In the genomic region with DNA sequence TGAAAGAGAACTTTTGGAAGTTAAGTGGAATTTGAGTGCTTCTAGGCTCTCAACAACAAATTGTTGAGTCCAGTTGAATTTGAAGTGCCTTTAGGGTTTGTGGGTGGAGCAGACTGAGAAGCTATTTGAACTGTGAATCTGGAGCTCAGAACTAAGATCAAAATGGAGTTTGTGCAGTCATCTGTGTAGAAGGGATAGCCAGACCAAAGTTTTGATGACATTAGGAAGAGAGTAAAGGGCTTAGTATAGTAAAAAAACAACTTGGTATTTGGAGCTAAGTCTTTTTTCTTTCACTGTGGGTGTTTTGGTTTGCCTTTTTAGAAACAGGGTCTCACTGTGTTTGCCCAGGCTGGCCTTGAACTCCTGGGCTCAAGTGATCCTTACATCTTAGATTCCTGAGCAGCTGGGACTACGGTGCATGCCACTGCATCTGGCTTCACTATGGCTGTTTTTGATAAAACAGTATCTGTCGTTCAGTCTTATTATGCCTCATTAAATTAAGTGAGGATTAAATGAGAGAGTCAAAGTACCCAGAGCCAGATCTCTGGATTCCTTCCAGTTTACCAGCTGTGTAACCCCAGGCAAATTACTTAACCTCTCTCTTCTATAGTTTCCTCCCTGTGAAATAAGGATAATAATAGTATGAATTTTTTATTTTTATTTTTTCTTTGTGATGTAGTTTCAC, we compare ENCODE assay signal across 17 cellular contexts. TPM values are rescaled to one million over a fixed set of nuclear protein-coding genes. Genes with fewer than 3 reads are reported as not detected.
DNase-seq lines count a peak whose midpoint lies in the region; ATAC-seq and TF ChIP-seq lines count a peak whose summit lies in the region.
"Had no signal": no experiment of that assay in that cellular context is flagged by ENCODE, and none has a peak within 500 bp of the region (broad histone marks: within the 10 kb centered on the region; RNA-seq: fewer than 3 reads in every experiment).

No MANE protein-coding gene starts in this region.

- intact Hi-C loops in naive thymus-derived CD4-positive, alpha-beta T cell (cut with micrococcal nuclease): no loop called here
- intact Hi-C loops in left colon (cut with DNase I, micrococcal nuclease): no loop called here

- H3K9me2 ChIP-seq in SU-DHL-6 (replicated peaks; ENCODE audit: insufficient read depth, low read length): no peaks in the 10 kb centered on the region

- H3K9ac ChIP-seq in SU-DHL-6 (ENCODE audit: low read length): no peak overlapping the region

- H3K4me1 ChIP-seq in naive thymus-derived CD4-positive, alpha-beta T cell (ENCODE audit: control insufficient read depth in 2 of 2, insufficient read depth in 2 of 2, low read length in 2 of 2): peaks cover 3 to 22% of the 10 kb centered on the region in 2 donors
- H3K4me1 ChIP-seq: Caco-2 had no signal

- H3K27me3 ChIP-seq in SU-DHL-6 (ENCODE audit: low read length): no peaks in the 10 kb centered on the region
- H3K27me3 ChIP-seq in naive thymus-derived CD4-positive, alpha-beta T cell (ENCODE audit: control insufficient read depth in 2 of 2, insufficient read depth in 2 of 2, low read length in 2 of 2): no peaks in the 10 kb centered on the region
- H3K27me3 ChIP-seq: hepatocyte, Peyer's patch had no signal

- H3K27ac ChIP-seq in SU-DHL-6 (ENCODE audit: low read depth, low read length): peak overlapping the region; percentile 88
- no peak overlapping the region for H3K27ac ChIP-seq in naive thymus-derived CD4-positive, alpha-beta T cell (ENCODE audit: low read depth, low read length)
- H3K27ac ChIP-seq: hepatocyte, HL-60, Peyer's patch had no signal

- POLR2A ChIA-PET in naive thymus-derived CD4-positive, alpha-beta T cell (lab: Charles Lee): interaction anchor here (1.0 to 2.6 kb wide), 6 partner anchors 10 to 82 kb away, joined by 3 to 8 read pairs (median 4); partner anchors contain the start of genes BSDC1 and MARCKSL1

- H3K4me3 Mint-ChIP-seq in T-helper 2 cell treated with Interferon-gamma antibody and Interleukin-4, amounts not matched to agents 5 μg/mL and 100 μg/mL, for 36 hours: no peak overlapping the region
- H3K4me3 Mint-ChIP-seq in naive thymus-derived CD4-positive, alpha-beta T cell: peak overlapping the region in 5 of 10 donors; percentile 9 to 55 (median 41)
- H3K4me3 Mint-ChIP-seq: brain had no signal

- no peaks in the 10 kb centered on the region for H3K9me3 ChIP-seq in SU-DHL-6 (ENCODE audit: insufficient read depth, low read length)
- no peaks in the 10 kb centered on the region for H3K9me3 ChIP-seq in naive thymus-derived CD4-positive, alpha-beta T cell (ENCODE audit: control insufficient read depth in 2 of 3, low read length in 3 of 3)
- H3K9me3 ChIP-seq: Caco-2, Peyer's patch had no signal

- H4K20me1 ChIP-seq in SU-DHL-6 (ENCODE audit: low read depth, low read length): no peaks in the 10 kb centered on the region

- no peaks in the 10 kb centered on the region for H3K27me3 Mint-ChIP-seq in T-helper 2 cell treated with Interferon-gamma antibody and Interleukin-4, amounts not matched to agents 5 μg/mL and 100 μg/mL, for 36 hours (ENCODE audit: low read depth)
- no peaks in the 10 kb centered on the region for H3K27me3 Mint-ChIP-seq in naive thymus-derived CD4-positive, alpha-beta T cell
- H3K27me3 Mint-ChIP-seq: brain had no signal

- H3K4me3 ChIP-seq in SU-DHL-6 (ENCODE audit: insufficient read depth, low read length, poor library complexity, severe bottlenecking): no peak overlapping the region
- no peak overlapping the region for H3K4me3 ChIP-seq in naive thymus-derived CD4-positive, alpha-beta T cell (ENCODE audit: low read length)
- H3K4me3 ChIP-seq: hepatocyte, Peyer's patch had no signal

- peaks cover 52% of the 10 kb centered on the region for H3F3A ChIP-seq in SU-DHL-6 (ENCODE audit: insufficient read depth)

- H3K36me3 Mint-ChIP-seq in T-helper 2 cell treated with Interferon-gamma antibody and Interleukin-4, amounts not matched to agents 5 μg/mL and 100 μg/mL, for 36 hours (ENCODE audit: low read depth): peaks cover 28% of the 10 kb centered on the region
- H3K36me3 Mint-ChIP-seq in naive thymus-derived CD4-positive, alpha-beta T cell: peaks cover 7 to 28% (median 14%) of the 10 kb centered on the region in 5 donors

- no peaks in the 10 kb centered on the region for H3K9me3 Mint-ChIP-seq in T-helper 2 cell treated with Interferon-gamma antibody and Interleukin-4, amounts not matched to agents 5 μg/mL and 100 μg/mL, for 36 hours
- no peaks in the 10 kb centered on the region for H3K9me3 Mint-ChIP-seq in naive thymus-derived CD4-positive, alpha-beta T cell
- H3K9me3 Mint-ChIP-seq: brain had no signal

- H2AFZ ChIP-seq in SU-DHL-6 (ENCODE audit: low read depth, low read length, severe bottlenecking): no peak overlapping the region
- H2AFZ ChIP-seq: hepatocyte had no signal

- in situ Hi-C loops in GM13976 (cut with MboI; ENCODE audit: low sequenced_read_pairs, unreplicated experiment): no loop called here

- peak overlapping the region; percentile 2 for H3K4me2 ChIP-seq in SU-DHL-6 (ENCODE audit: low read depth, low read length, poor library complexity, severe bottlenecking)
- H3K4me2 ChIP-seq: hepatocyte had no signal

- peaks cover 41% of the 10 kb centered on the region for H3K4me1 Mint-ChIP-seq in T-helper 2 cell treated with Interferon-gamma antibody and Interleukin-4, amounts not matched to agents 5 μg/mL and 100 μg/mL, for 36 hours (ENCODE audit: low read depth)
- peaks cover 40 to 77% (median 70%) of the 10 kb centered on the region in 7 donors for H3K4me1 Mint-ChIP-seq in naive thymus-derived CD4-positive, alpha-beta T cell
- H3K4me1 Mint-ChIP-seq: brain had no signal

- DNase-seq in T-helper 2 cell treated with Interferon-gamma antibody and Interleukin-4, amounts not matched to agents 5 μg/mL and 100 μg/mL, for 36 hours (ENCODE audit: low spot score): no peak
- DNase-seq in T-helper 2 cell: no peak
- peak; percentile 92 for DNase-seq in DMS79 (lab: John Stamatoyannopoulos, UW)
- DNase-seq in naive thymus-derived CD4-positive, alpha-beta T cell: no peak
- no peak for DNase-seq in left colon
- DNase-seq in GM13976 (ENCODE audit: low spot score): no peak
- DNase-seq: activated CD4-positive, CD25-positive, alpha-beta regulatory T cell treated with anti-CD3 and anti-CD28 coated beads, Interleukin-2, amount 50 U/mL, for 72 hours; Caco-2; left cardiac atrium; NCI-H146; NCI-H524 treated with DMSO at 0.1 percent for 48 hours; Peyer's patch had no signal

- CTCF ChIA-PET in naive thymus-derived CD4-positive, alpha-beta T cell (lab: Charles Lee): interaction anchor here (0.8 kb wide), 1 partner anchor 22 kb away, joined by 3 read pairs; no protein-coding TSS in a partner anchor

- peaks cover 11% of the 10 kb centered on the region for H3K36me3 ChIP-seq in SU-DHL-6 (ENCODE audit: low read length)
- H3K36me3 ChIP-seq in naive thymus-derived CD4-positive, alpha-beta T cell (ENCODE audit: control insufficient read depth in 2 of 3, insufficient read depth in 3 of 3, low read length in 3 of 3): peaks cover 0 to 16% (median 5%) of the 10 kb centered on the region in 3 experiments

- H3K79me2 ChIP-seq in SU-DHL-6 (ENCODE audit: insufficient read depth, low read length): peaks cover 89% of the 10 kb centered on the region

- peak overlapping the region; percentile 21 for H3K27ac Mint-ChIP-seq in T-helper 2 cell treated with Interferon-gamma antibody and Interleukin-4, amounts not matched to agents 5 μg/mL and 100 μg/mL, for 36 hours
- peak overlapping the region; percentile 3 to 93 (median 78) for H3K27ac Mint-ChIP-seq in naive thymus-derived CD4-positive, alpha-beta T cell
- H3K27ac Mint-ChIP-seq: brain had no signal

- no peak for ATAC-seq in naive thymus-derived CD4-positive, alpha-beta T cell
- ATAC-seq in GM21529 (IDR thresholded peaks at IDR 0.05; ENCODE audit: unreplicated experiment) (no peak), left colon (no peak)
- ATAC-seq: left cardiac atrium had no signal

- TF ChIP-seq CTCF in SU-DHL-6 (IDR thresholded peaks at IDR 0.05; ENCODE audit: insufficient read depth, low read length, poor library complexity, severe bottlenecking): no peak
- no peak for TF ChIP-seq CTCF in GM13976 (IDR thresholded peaks at IDR 0.05; ENCODE audit: borderline replicate concordance, control extremely low read depth, extremely low read depth, insufficient read depth, missing control alignments)

RNA-seq across cellular contexts. Expression of gene HDAC1, which starts 20.0 kb away (rescaled TPM):
- 100 to 1,000 TPM in 4 of 5 experiments, 10 to 100 TPM in 1; 81.8 to 205 (median 174) TPM for total RNA-seq in naive thymus-derived CD4-positive, alpha-beta T cell
- 100 to 1,000 TPM; 170 to 209 TPM for polyA plus RNA-seq in naive thymus-derived CD4-positive, alpha-beta T cell
- 100 to 1,000 TPM; 218 to 252 TPM for total RNA-seq in left colon

RNA-seq across cellular contexts. Expression of gene MARCKSL1, which starts 24.2 kb away (rescaled TPM):
- total RNA-seq in naive thymus-derived CD4-positive, alpha-beta T cell: 10 to 100 TPM; 22.2 to 70.2 (median 41.7) TPM
- polyA plus RNA-seq in naive thymus-derived CD4-positive, alpha-beta T cell: 100 to 1,000 TPM; 175 to 222 TPM
- 100 to 1,000 TPM; 135 to 144 TPM for total RNA-seq in left colon

RNA-seq across cellular contexts. Expression of gene FAM229A, which starts 50.4 kb away (rescaled TPM):
- total RNA-seq in naive thymus-derived CD4-positive, alpha-beta T cell: 10 to 100 TPM; 11.9 to 37.6 (median 27.7) TPM
- polyA plus RNA-seq in naive thymus-derived CD4-positive, alpha-beta T cell: 1 to 10 TPM in 1 of 2 donors, under 1 TPM in 1; 0.32 to 2.5 TPM
- 1 to 10 TPM; 7.9 to 8.9 TPM for total RNA-seq in left colon

RNA-seq across cellular contexts. Expression of gene TSSK3, which starts 50.5 kb away (rescaled TPM):
- total RNA-seq in naive thymus-derived CD4-positive, alpha-beta T cell: 1 to 10 TPM in 4 of 5 experiments, under 1 TPM in 1; 0.77 to 7.2 (median 2.7) TPM
- polyA plus RNA-seq in naive thymus-derived CD4-positive, alpha-beta T cell: 1 to 10 TPM in 1 of 2 donors, under 1 TPM in 1; 0.50 to 3.2 TPM
- total RNA-seq in left colon: 1 to 10 TPM; 1.2 to 1.9 TPM
